ENCODE assay signal across 9 cellular contexts in the genomic region with DNA sequence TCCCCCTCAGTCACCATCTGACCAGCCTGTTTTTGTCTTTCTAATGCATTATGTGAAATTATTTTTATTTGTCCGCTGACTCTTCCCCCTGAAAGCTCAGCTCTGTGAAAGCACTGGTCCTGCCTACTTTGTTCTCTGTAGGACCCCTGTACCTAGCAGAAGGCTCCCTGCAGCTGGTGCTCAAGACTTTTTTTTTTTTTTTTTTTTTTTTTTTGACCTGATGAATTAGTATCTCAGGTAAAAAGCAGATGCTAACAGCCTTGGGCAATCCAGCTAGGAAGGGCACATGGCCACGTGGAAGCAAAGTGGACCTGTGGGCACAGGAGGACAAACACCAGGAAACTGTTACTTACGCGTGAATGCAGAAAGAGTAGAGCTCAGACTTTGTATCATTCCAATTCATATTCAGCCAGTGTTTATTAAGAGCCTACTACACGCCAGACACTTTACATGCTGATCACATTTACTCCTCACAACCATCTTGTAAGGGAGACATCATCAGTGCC. TPM values are rescaled to one million over a fixed set of nuclear protein-coding genes. Genes with fewer than 3 reads are reported as not detected.
DNase-seq lines count a peak whose midpoint lies in the region; TF ChIP-seq lines count a peak whose summit lies in the region.
"Had no signal": no experiment of that assay in that cellular context is flagged by ENCODE, and none has a peak within 500 bp of the region (broad histone marks: within the 10 kb centered on the region; RNA-seq: fewer than 3 reads in every experiment).

No MANE protein-coding gene starts in this region.

- DNase-seq in osteocyte (ENCODE audit: extremely low spot score, unreplicated experiment) (no peak), NCI-H146 treated with DMSO at 0.1 percent for 48 hours (lab: John Stamatoyannopoulos, UW; ENCODE audit: unreplicated experiment) (no peak), NOMO-1 treated with DMSO at 0.1 percent for 48 hours (lab: John Stamatoyannopoulos, UW; ENCODE audit: unreplicated experiment) (no peak), iPS-NIHi7 (ENCODE audit: extremely low spot score) (no peak), NCI-H2107 treated with DMSO at 0.1 percent for 48 hours (lab: John Stamatoyannopoulos, UW; ENCODE audit: unreplicated experiment) (no peak)

- peaks cover 21% of the 10 kb centered on the region for H3K4me1 Mint-ChIP-seq in osteocyte (ENCODE audit: unreplicated experiment)

- H3K36me3 ChIP-seq in DOHH2 (ENCODE audit: control insufficient read depth, low read length): peaks cover 41% of the 10 kb centered on the region
- peaks cover 65% of the 10 kb centered on the region for H3K36me3 ChIP-seq in OCI-LY3 (replicated peaks; ENCODE audit: low read depth, low read length)
- H3K36me3 ChIP-seq in endocrine pancreas (ENCODE audit: control insufficient read depth, insufficient read depth, low read length): peaks cover 4% of the 10 kb centered on the region

- peak overlapping the region; percentile 82 for H3K4me2 ChIP-seq in DOHH2 (ENCODE audit: low read length)
- H3K4me2 ChIP-seq in OCI-LY3 (ENCODE audit: low read length): peak overlapping the region; percentile 68

- H3K27ac Mint-ChIP-seq in osteocyte (ENCODE audit: unreplicated experiment): peak overlapping the region; percentile 79

- no peaks in the 10 kb centered on the region for H3K27me3 ChIP-seq in DOHH2 (ENCODE audit: control insufficient read depth, low read length)
- H3K27me3 ChIP-seq in OCI-LY3 (ENCODE audit: low read depth, low read length): no peaks in the 10 kb centered on the region
- no peaks in the 10 kb centered on the region for H3K27me3 ChIP-seq in endocrine pancreas (ENCODE audit: control insufficient read depth, insufficient read depth, low read length)

- H3K4me3 ChIP-seq in DOHH2 (ENCODE audit: low read length) (peak overlapping the region; percentile 81), OCI-LY3 (ENCODE audit: low read length) (peak overlapping the region; percentile 96), endocrine pancreas (ENCODE audit: control insufficient read depth, insufficient read depth, low read length) (peak overlapping the region; percentile 34)

- no peaks in the 10 kb centered on the region for H3K9me3 ChIP-seq in DOHH2 (ENCODE audit: control insufficient read depth, insufficient read depth, low read length)
- H3K9me3 ChIP-seq in OCI-LY3 (ENCODE audit: insufficient read depth, low read length): no peaks in the 10 kb centered on the region
- H3K9me3 ChIP-seq in endocrine pancreas (ENCODE audit: control insufficient read depth, low read length): no peaks in the 10 kb centered on the region

- H3K79me2 ChIP-seq in DOHH2 (ENCODE audit: control insufficient read depth, low read length) (peaks cover 12% of the 10 kb centered on the region; the same call in 1 of the 2 replicates), OCI-LY3 (ENCODE audit: low read length) (peaks cover 44% of the 10 kb centered on the region)

- H3K27ac ChIP-seq in DOHH2 (ENCODE audit: low read depth, low read length) (no peak overlapping the region), OCI-LY3 (ENCODE audit: low read length) (no peak overlapping the region)

- peaks cover 31% of the 10 kb centered on the region for H3K36me3 Mint-ChIP-seq in osteocyte (ENCODE audit: unreplicated experiment)

- H3K9ac ChIP-seq in OCI-LY3 (ENCODE audit: low read length): no peak overlapping the region; the same call in 1 of the 2 replicates
- H3K9ac ChIP-seq in endocrine pancreas (ENCODE audit: control insufficient read depth, insufficient read depth, low read length): no peak overlapping the region

- H4K20me1 ChIP-seq in DOHH2 (ENCODE audit: control insufficient read depth, insufficient read depth, low read depth, low read length) (no peaks in the 10 kb centered on the region), OCI-LY3 (ENCODE audit: insufficient read depth, low read length) (no peaks in the 10 kb centered on the region)

- no peaks in the 10 kb centered on the region for H3K9me3 Mint-ChIP-seq in osteocyte (ENCODE audit: unreplicated experiment)

- H3K4me3 Mint-ChIP-seq in osteocyte (ENCODE audit: unreplicated experiment): peak overlapping the region; percentile 77

- no peaks in the 10 kb centered on the region for H3F3A ChIP-seq in DOHH2 (ENCODE audit: control insufficient read depth, insufficient read depth)

- H3K4me1 ChIP-seq in DOHH2 (ENCODE audit: control insufficient read depth, low read length) (peaks cover 44% of the 10 kb centered on the region), OCI-LY3 (ENCODE audit: low read length) (peaks cover 52% of the 10 kb centered on the region), endocrine pancreas (ENCODE audit: control insufficient read depth, insufficient read depth, low read length) (no peaks in the 10 kb centered on the region)

- H3K9me2 ChIP-seq in DOHH2 (replicated peaks; ENCODE audit: control insufficient read depth, low read length): no peaks in the 10 kb centered on the region

- no peaks in the 10 kb centered on the region for H3K27me3 Mint-ChIP-seq in osteocyte (ENCODE audit: unreplicated experiment)

- no peak for TF ChIP-seq CTCF in DOHH2 (IDR thresholded peaks at IDR 0.05; ENCODE audit: low read depth, low read length, poor library complexity, severe bottlenecking)
- no peak for TF ChIP-seq CTCF in OCI-LY3 (IDR thresholded peaks at IDR 0.05; ENCODE audit: low read depth, low read length)
- TF ChIP-seq CTCF in osteocyte (IDR thresholded peaks at IDR 0.05): no peak

- H2AFZ ChIP-seq in OCI-LY3 (ENCODE audit: low read depth, low read length): no peak overlapping the region

RNA-seq across cellular contexts. Expression of a gene that starts 0.6 kb away (rescaled TPM):
- total RNA-seq in osteocyte: 26.0 and 34.9 TPM in 2 replicates

RNA-seq across cellular contexts. Expression of a gene that starts 18.3 kb away (rescaled TPM):
- total RNA-seq in osteocyte: 80.0 and 84.3 TPM in 2 replicates

RNA-seq across cellular contexts. Expression of a gene that starts 23.6 kb away (rescaled TPM):
- 2.7 and 3.2 TPM in 2 replicates for total RNA-seq in osteocyte

RNA-seq across cellular contexts. Expression of a gene that starts 45.8 kb away (rescaled TPM):
- 15.2 and 15.6 TPM in 2 replicates for total RNA-seq in osteocyte

RNA-seq across cellular contexts. Expression of a gene that starts 46.9 kb away (rescaled TPM):
- not detected in 2 replicates for total RNA-seq in osteocyte
- total RNA-seq: endothelial cell of umbilical vein had no signal

Comparison
In these comparisons a context has a peak if more than half of its experiments do, and no peak if none do; other contexts are left out.
1. H3K4me3 ChIP-seq: peak in every context shown above with its lines; median percentile 96 in OCI-LY3; 81 in DOHH2; 34 in endocrine pancreas.